In the genomic region with DNA sequence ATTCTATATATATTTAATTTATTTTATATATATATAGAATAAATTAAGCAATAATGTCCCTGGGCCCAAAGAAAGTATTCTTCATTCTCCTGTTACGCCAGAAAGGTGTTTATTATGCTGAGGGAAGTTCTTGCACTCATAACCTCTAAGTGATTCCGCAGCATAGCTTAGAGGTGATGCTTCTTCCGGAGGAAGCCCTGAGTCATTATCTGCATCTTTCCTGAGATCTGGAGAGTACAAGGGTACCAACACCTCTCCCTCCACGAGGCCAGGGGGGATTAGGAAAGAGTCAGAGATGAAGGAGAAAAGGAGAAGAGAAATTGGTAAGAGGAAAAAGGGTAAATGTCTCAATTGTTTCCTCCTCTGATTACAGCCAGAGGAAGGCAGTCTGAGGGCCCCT, we compare ENCODE assay signal across 12 cellular contexts. TPM values are rescaled to one million over a fixed set of nuclear protein-coding genes. Genes with fewer than 3 reads are reported as not detected.
DNase-seq lines count a peak whose midpoint lies in the region; FAIRE-seq and TF ChIP-seq lines count a peak whose summit lies in the region.
"Had no signal": no experiment of that assay in that cellular context is flagged by ENCODE, and none has a peak within 500 bp of the region (broad histone marks: within the 10 kb centered on the region; RNA-seq: fewer than 3 reads in every experiment).

No MANE protein-coding gene starts in this region.

- in situ Hi-C loops in mammary epithelial cell (cut with MboI; ENCODE audit: low sequenced_read_pairs in 2 of 2), result no loop called here

- no peak overlapping the region for H2BK12ac ChIP-seq in H9 (ENCODE audit: insufficient read length, low read depth, low read length)

- H3K36me3 Mint-ChIP-seq in osteocyte (ENCODE audit: unreplicated experiment) (no peaks in the 10 kb centered on the region), H9 (ENCODE audit: insufficient read depth in 1 of 3, low read depth in 3 of 3) (no peaks in the 10 kb centered on the region)
- H3K36me3 Mint-ChIP-seq: activated naive CD4-positive, alpha-beta T cell treated with anti-CD3 and anti-CD28 coated beads, Interleukin-2, amount 50 U/mL, for 72 hours; CD8-positive, alpha-beta T cell had no signal

- no peak overlapping the region for H2BK120ac ChIP-seq in H9 (ENCODE audit: low read depth, low read length, poor library complexity, severe bottlenecking)

- H3K9ac ChIP-seq in mammary epithelial cell (ENCODE audit: insufficient read depth, low read length) (no peak overlapping the region), H9 (ENCODE audit: extremely low read depth, insufficient read length, low read length) (no peak overlapping the region)

- dilution Hi-C loops in mammary epithelial cell (cut with HindIII; ENCODE audit: low sequenced_read_pairs), result loop anchor here (10.0 kb wide), 1 partner anchor 149 kb away; no protein-coding TSS in a partner anchor

- H3K27me3 ChIP-seq in PC-9 (ENCODE audit: insufficient read depth, low read depth) (no peaks in the 10 kb centered on the region), mammary epithelial cell (ENCODE audit: insufficient read depth, low read length) (no peaks in the 10 kb centered on the region), adrenal gland (no peaks in the 10 kb centered on the region), H9 (ENCODE audit: insufficient read depth, low read length) (no peaks in the 10 kb centered on the region)

- H3K9me3 Mint-ChIP-seq in osteocyte (ENCODE audit: unreplicated experiment) (no peaks in the 10 kb centered on the region), H9 (no peaks in the 10 kb centered on the region)
- H3K9me3 Mint-ChIP-seq: CD8-positive, alpha-beta T cell; nephron had no signal

- H3K27me3 Mint-ChIP-seq in osteocyte (ENCODE audit: unreplicated experiment) (no peaks in the 10 kb centered on the region), H9 (ENCODE audit: low read depth) (no peaks in the 10 kb centered on the region)

- H3K4me3 ChIP-seq in PC-9 (peak overlapping the region; percentile 16; the same call in 1 of the 2 replicates), mammary epithelial cell (replicated peaks in 1 of 3; ENCODE audit: insufficient read depth in 1 of 3, low read depth in 2 of 3, low read length in 3 of 3) (no peak overlapping the region), adrenal gland (no peak overlapping the region)

- no peak overlapping the region for H2BK5ac ChIP-seq in H9 (ENCODE audit: insufficient read length, low read length)

- H4K20me1 ChIP-seq in PC-9 (ENCODE audit: insufficient read depth), result no peaks in the 10 kb centered on the region
- H4K20me1 ChIP-seq in mammary epithelial cell (ENCODE audit: insufficient read depth, low read length), result no peaks in the 10 kb centered on the region
- no peaks in the 10 kb centered on the region for H4K20me1 ChIP-seq in H9 (ENCODE audit: control insufficient read depth, insufficient read depth, insufficient read length)

- H2BK20ac ChIP-seq in H9 (ENCODE audit: low read depth, low read length, poor library complexity, severe bottlenecking), result no peak overlapping the region

- H3K27ac Mint-ChIP-seq in osteocyte (ENCODE audit: unreplicated experiment) (peak overlapping the region; percentile 35), H9 (no peak overlapping the region)
- H3K27ac Mint-ChIP-seq: activated naive CD4-positive, alpha-beta T cell treated with anti-CD3 and anti-CD28 coated beads, Interleukin-2, amount 50 U/mL, for 72 hours; CD8-positive, alpha-beta T cell; nephron had no signal

- POLR2A ChIA-PET in PC-9 (lab: Charles Lee; ENCODE audit: unreplicated experiment), result interaction anchor here (0.6 to 0.8 kb wide), 2 partner anchors 45 to 746 kb away, joined by 3 to 4 read pairs; no protein-coding TSS in a partner anchor

- H4K5ac ChIP-seq in H9 (ENCODE audit: insufficient read length, low read depth, low read length), result no peak overlapping the region

- no peaks in the 10 kb centered on the region for H3K23me2 ChIP-seq in H9 (ENCODE audit: insufficient read length, low read depth, low read length, poor library complexity, severe bottlenecking)

- H3K79me2 ChIP-seq in PC-9 (ENCODE audit: low read depth) (peaks cover 35% of the 10 kb centered on the region), mammary epithelial cell (ENCODE audit: insufficient read depth, low read length) (no peaks in the 10 kb centered on the region), H9 (ENCODE audit: insufficient read depth, low read length) (no peaks in the 10 kb centered on the region)

- no peak overlapping the region for H3K56ac ChIP-seq in H9 (ENCODE audit: insufficient read length, low read depth, low read length)

- H3K9me2 ChIP-seq in PC-9 (ENCODE audit: insufficient read depth), result no peaks in the 10 kb centered on the region

- no peak overlapping the region for H3K18ac ChIP-seq in H9 (ENCODE audit: insufficient read length, low read depth, low read length)

- no peak overlapping the region for H2AK5ac ChIP-seq in H9 (ENCODE audit: insufficient read length, low read length)

- H3K4me2 ChIP-seq in PC-9 (peak overlapping the region; percentile 55), mammary epithelial cell (ENCODE audit: insufficient read depth, low read depth, low read length) (no peak overlapping the region), H9 (ENCODE audit: insufficient read depth, insufficient read length, low read length) (no peak overlapping the region)

- H3K4me1 Mint-ChIP-seq in osteocyte (ENCODE audit: unreplicated experiment) (peaks cover 21% of the 10 kb centered on the region), H9 (peaks cover 2 to 12% of the 10 kb centered on the region in 2 experiments; a peak in 2 of 4 replicates)

- H2BK15ac ChIP-seq in H9 (ENCODE audit: low read depth, low read length), result no peak overlapping the region

- H3K23ac ChIP-seq in H9 (ENCODE audit: insufficient read length, low read depth, low read length), result no peak overlapping the region

- BruUV-seq in PC-9 (replicated peaks; lab: Mats Ljungman, UMichigan) (no TSS peak), mammary epithelial cell (replicated peaks; lab: Mats Ljungman, UMichigan) (no TSS peak)

- CTCF ChIA-PET in PC-9 (lab: Charles Lee) (no interaction called here), mammary epithelial cell (lab: Charles Lee; ENCODE audit: low non-redundant PET) (no interaction called here)

- DNase-seq in HCEC 1CT (peak; percentile 73), PC-9 (peak; percentile 25 to 93), mammary epithelial cell (peak; percentile 72), osteocyte (ENCODE audit: extremely low spot score, unreplicated experiment) (no peak), GM19239 (ENCODE audit: insufficient read length, low spot score) (no peak), adrenal gland (no peak), H9 (no peak)
- DNase-seq: CD8-positive, alpha-beta T cell; NCI-H2171 treated with DMSO at 0.1 percent for 48 hours; RPMI8226 had no signal

- intact Hi-C loops in PC-9 (cut with micrococcal nuclease; ENCODE audit: unreplicated experiment), result loop anchor here (2.0 kb wide), 1 partner anchor 75 kb away; no protein-coding TSS in a partner anchor
- intact Hi-C loops in mammary epithelial cell (cut with micrococcal nuclease), result no loop called here
- intact Hi-C loops in adrenal gland (cut with DNase I), result no loop called here

- no peak overlapping the region for H3K14ac ChIP-seq in H9 (ENCODE audit: insufficient read depth, low read length)

- 48% methylated on average over 4 of the region's 4 CpGs for WGBS in mammary epithelial cell (ENCODE audit: low coverage, missing lambda C conversion rate)
- WGBS in adrenal gland, 4 donors, result 62 to 74% (median 71%) methylated on average over 4 of the region's 4 CpGs
- WGBS in H9 (ENCODE audit: extremely low coverage, insufficient read length, low lambda C conversion rate), result no CpG with 5 or more reads among the region's 4 CpGs

- no peak overlapping the region for H4K91ac ChIP-seq in H9 (ENCODE audit: insufficient read length, low read depth, low read length)

- H3K79me1 ChIP-seq in H9 (ENCODE audit: insufficient read depth, low read depth, low read length, poor library complexity, severe bottlenecking), result no peaks in the 10 kb centered on the region

- TF ChIP-seq CTCF in PC-9 (conservative IDR thresholded peaks at IDR 0.05) (no peak), mammary epithelial cell (conservative IDR thresholded peaks at IDR 0.05 in 1 of 2, IDR thresholded peaks at IDR 0.05 in 1 of 2; ENCODE audit: extremely low read depth in 1 of 2, insufficient read depth in 1 of 2, low read depth in 1 of 2, low read length in 2 of 2) (no peak), osteocyte (IDR thresholded peaks at IDR 0.05) (no peak), adrenal gland (IDR thresholded peaks at IDR 0.05) (no peak), H9 (conservative IDR thresholded peaks at IDR 0.05) (no peak)

- no peak overlapping the region for H3K4ac ChIP-seq in H9 (ENCODE audit: low read depth, low read length)

- H3K36me3 ChIP-seq in PC-9 (ENCODE audit: low read depth), result no peaks in the 10 kb centered on the region
- no peaks in the 10 kb centered on the region for H3K36me3 ChIP-seq in mammary epithelial cell (ENCODE audit: insufficient read depth, low read length)
- no peaks in the 10 kb centered on the region for H3K36me3 ChIP-seq in adrenal gland (replicated peaks in 1 of 2)

- H2AFZ ChIP-seq in PC-9 (no peak overlapping the region), mammary epithelial cell (ENCODE audit: low read depth, low read length) (no peak overlapping the region), H9 (ENCODE audit: low read length) (no peak overlapping the region)

- H3K4me3 Mint-ChIP-seq in osteocyte (ENCODE audit: unreplicated experiment) (no peak overlapping the region), H9 (no peak overlapping the region)
- H3K4me3 Mint-ChIP-seq: CD8-positive, alpha-beta T cell; nephron had no signal

- H3F3A ChIP-seq in PC-9 (ENCODE audit: insufficient read depth, low read depth), result peaks cover 76% of the 10 kb centered on the region

- H4K8ac ChIP-seq in H9 (replicated peaks; ENCODE audit: insufficient read length, low read depth, low read length), result no peak overlapping the region

- H3K4me1 ChIP-seq in PC-9 (replicated peaks; ENCODE audit: insufficient read depth) (peaks cover 85% of the 10 kb centered on the region), mammary epithelial cell (ENCODE audit: insufficient read depth, low read length) (peaks cover 6% of the 10 kb centered on the region), adrenal gland (replicated peaks in 1 of 2) (peaks cover 26% of the 10 kb centered on the region in 2 donors), H9 (ENCODE audit: insufficient read depth, low read length) (no peaks in the 10 kb centered on the region; the same call in 1 of the 2 replicates)

- no peak for TF ChIP-seq POLR2A in adrenal gland (IDR thresholded peaks at IDR 0.05)

- H3K27ac ChIP-seq in PC-9 (peak overlapping the region; percentile 98), mammary epithelial cell (ENCODE audit: insufficient read depth, low read depth, low read length) (no peak overlapping the region), adrenal gland (no peak overlapping the region), H9 (ENCODE audit: insufficient read length, low read depth, low read length) (no peak overlapping the region)

- H3K9me3 ChIP-seq in PC-9 (ENCODE audit: insufficient read depth, low read depth) (peaks cover 4% of the 10 kb centered on the region; the same call in 1 of the 2 replicates), mammary epithelial cell (replicated peaks; ENCODE audit: insufficient read depth, low read length) (no peaks in the 10 kb centered on the region), adrenal gland (replicated peaks in 1 of 3) (no peaks in the 10 kb centered on the region), H9 (ENCODE audit: control insufficient read depth, low read depth, low read length) (no peaks in the 10 kb centered on the region)

- no peak for FAIRE-seq in GM19239 (lab: Jason Lieb, UNC)

- no peak overlapping the region for H3T11ph ChIP-seq in H9 (ENCODE audit: low read length)

RNA-seq across cellular contexts. Expression of a gene that starts 43.1 kb away (rescaled TPM):
- total RNA-seq in PC-9 (2021) (342 and 343 TPM in 2 replicates), mammary epithelial cell (100 to 1,000 TPM; 222 to 401 TPM), osteocyte (532 and 603 TPM in 2 replicates), adrenal gland (100 to 1,000 TPM; 216 to 538 (median 477) TPM), H9 (2021) (200 and 205 TPM in 2 replicates)
- polyA plus RNA-seq in mammary epithelial cell (278 TPM), adrenal gland (100 to 1,000 TPM; 240 to 694 (median 266) TPM)
- polyA minus RNA-seq in mammary epithelial cell, result 718 TPM

Comparison
In these comparisons a context has a peak if more than half of its experiments do, and no peak if none do; other contexts are left out.
1. DNase-seq: peak in HCEC 1CT (single experiment), PC-9 (2 of 2) and mammary epithelial cell (single experiment); none in osteocyte (single experiment), GM19239 (single experiment), adrenal gland (0 of 7) and H9 (single experiment).